Comparison of ENCODE assay signal across 18 cellular contexts in genomic region chr6:135637701-135638100, GRCh38.
A peak's percentile ranks its signal among the peaks of the same experiment; 100 is the strongest.
DNase-seq lines count a peak whose midpoint lies in the region; ATAC-seq and TF ChIP-seq lines count a peak whose summit lies in the region.
"Had no signal": no experiment of that assay in that cellular context is flagged by ENCODE, and none has a peak within 500 bp of the region (broad histone marks: within the 10 kb centered on the region; RNA-seq: fewer than 3 reads in every experiment).

No MANE protein-coding gene starts in this region.

- no peaks in the 10 kb centered on the region for H4K20me1 ChIP-seq in smooth muscle cell (ENCODE audit: low read depth)

- BruUV-seq in Calu3 (replicated peaks; lab: Mats Ljungman, UMichigan): no TSS peak

- TF ChIP-seq CTCF in smooth muscle cell (IDR thresholded peaks at IDR 0.05; ENCODE audit: borderline replicate concordance, insufficient read depth, poor library complexity, severe bottlenecking) (no peak), Calu3 (IDR thresholded peaks at IDR 0.05; ENCODE audit: unreplicated experiment) (no peak)

- no peaks in the 10 kb centered on the region for H3K79me2 ChIP-seq in smooth muscle cell (ENCODE audit: low read depth)

- H3K36me3 ChIP-seq in smooth muscle cell (ENCODE audit: low read depth): no peaks in the 10 kb centered on the region

- H3K4me3 ChIP-seq in smooth muscle cell: no peak overlapping the region

- H2AFZ ChIP-seq in smooth muscle cell (ENCODE audit: low read depth): no peak overlapping the region

- no peaks in the 10 kb centered on the region for H3K27me3 ChIP-seq in smooth muscle cell (ENCODE audit: low read depth)

- peaks cover 3% of the 10 kb centered on the region for H3K4me1 ChIP-seq in smooth muscle cell (ENCODE audit: low read depth)

- H3K4me2 ChIP-seq in smooth muscle cell: no peak overlapping the region

- H3K9me3 Mint-ChIP-seq in activated T-cell treated with anti-CD3 and anti-CD28 coated beads, Interleukin-2, amount 50 U/mL, for 24 hours: peaks cover 15% of the 10 kb centered on the region
- no peaks in the 10 kb centered on the region for H3K9me3 Mint-ChIP-seq in activated T-cell treated with anti-CD3 and anti-CD28 coated beads, Interleukin-2, amount 50 U/mL, for 4 hours
- H3K9me3 Mint-ChIP-seq in activated naive CD8-positive, alpha-beta T cell treated with anti-CD3 and anti-CD28 coated beads, Interleukin-2, amount 50 U/mL, for 24 hours: peaks cover 12% of the 10 kb centered on the region
- no peaks in the 10 kb centered on the region for H3K9me3 Mint-ChIP-seq in Calu3 (ENCODE audit: low read depth, unreplicated experiment)
- H3K9me3 Mint-ChIP-seq: CD8-positive, alpha-beta memory T cell; H9 had no signal

- peak overlapping the region; percentile 77 for H3K27ac Mint-ChIP-seq in activated T-cell treated with anti-CD3 and anti-CD28 coated beads, Interleukin-2, amount 50 U/mL, for 24 hours
- H3K27ac Mint-ChIP-seq in activated naive CD8-positive, alpha-beta T cell treated with anti-CD3 and anti-CD28 coated beads, Interleukin-2, amount 50 U/mL, for 24 hours: peak overlapping the region; percentile 33
- H3K27ac Mint-ChIP-seq in Calu3 (ENCODE audit: unreplicated experiment): no peak overlapping the region
- H3K27ac Mint-ChIP-seq: CD8-positive, alpha-beta memory T cell; H9 had no signal

- H3K9me3 ChIP-seq in smooth muscle cell (replicated peaks; ENCODE audit: low read depth): no peaks in the 10 kb centered on the region

- peaks cover 16% of the 10 kb centered on the region for H3K27me3 Mint-ChIP-seq in activated T-cell treated with anti-CD3 and anti-CD28 coated beads, Interleukin-2, amount 50 U/mL, for 24 hours
- peaks cover 3% of the 10 kb centered on the region for H3K27me3 Mint-ChIP-seq in activated T-cell treated with anti-CD3 and anti-CD28 coated beads, Interleukin-2, amount 50 U/mL, for 4 hours (ENCODE audit: low read depth)
- H3K27me3 Mint-ChIP-seq in activated naive CD8-positive, alpha-beta T cell treated with anti-CD3 and anti-CD28 coated beads, Interleukin-2, amount 50 U/mL, for 24 hours: peaks cover 14% of the 10 kb centered on the region
- H3K27me3 Mint-ChIP-seq in Calu3 (ENCODE audit: unreplicated experiment): no peaks in the 10 kb centered on the region

- intact Hi-C loops in Calu3 (cut with micrococcal nuclease; ENCODE audit: unreplicated experiment): no loop called here

- DNase-seq in activated T-cell treated with anti-CD3 and anti-CD28 coated beads, Interleukin-2, amount 50 U/mL, for 24 hours: no peak
- DNase-seq in activated T-cell treated with anti-CD3 and anti-CD28 coated beads, Interleukin-2, amount 50 U/mL, for 4 hours: no peak
- DNase-seq in activated naive CD8-positive, alpha-beta T cell treated with anti-CD3 and anti-CD28 coated beads, Interleukin-2, amount 50 U/mL, for 24 hours: no peak
- DNase-seq in fibroblast of peridontal ligament (ENCODE audit: extremely low read depth): peak; percentile 50
- DNase-seq in smooth muscle cell (lab: John Stamatoyannopoulos, UW; ENCODE audit: unreplicated experiment): no peak
- no peak for DNase-seq in Calu3
- DNase-seq: C1 segment of cervical spinal cord; CD8-positive, alpha-beta memory T cell; DMS79 treated with DMSO at 0.1 percent for 48 hours; H9; NCI-H1417 treated with DMSO at 0.1 percent for 48 hours; NCI-H1930; NCI-H226; NCI-H524; NCI-H82; OCI-M1; Right ventricle myocardium superior had no signal

- H3K4me1 Mint-ChIP-seq in activated T-cell treated with anti-CD3 and anti-CD28 coated beads, Interleukin-2, amount 50 U/mL, for 24 hours (ENCODE audit: low read depth): peaks cover 46% of the 10 kb centered on the region
- peaks cover 11% of the 10 kb centered on the region for H3K4me1 Mint-ChIP-seq in activated T-cell treated with anti-CD3 and anti-CD28 coated beads, Interleukin-2, amount 50 U/mL, for 4 hours (ENCODE audit: low read depth)
- H3K4me1 Mint-ChIP-seq in activated naive CD8-positive, alpha-beta T cell treated with anti-CD3 and anti-CD28 coated beads, Interleukin-2, amount 50 U/mL, for 24 hours: peaks cover 39% of the 10 kb centered on the region
- peaks cover 18% of the 10 kb centered on the region for H3K4me1 Mint-ChIP-seq in Calu3 (ENCODE audit: low read depth, unreplicated experiment)

- H3K27ac ChIP-seq in smooth muscle cell (ENCODE audit: low read depth): no peak overlapping the region

- CTCF ChIA-PET in Calu3 (lab: Charles Lee): no interaction called here

- no peaks in the 10 kb centered on the region for H3F3A ChIP-seq in smooth muscle cell (ENCODE audit: low read depth)

- peaks cover 27% of the 10 kb centered on the region for H3K36me3 Mint-ChIP-seq in activated T-cell treated with anti-CD3 and anti-CD28 coated beads, Interleukin-2, amount 50 U/mL, for 24 hours (ENCODE audit: low read depth)
- no peaks in the 10 kb centered on the region for H3K36me3 Mint-ChIP-seq in activated T-cell treated with anti-CD3 and anti-CD28 coated beads, Interleukin-2, amount 50 U/mL, for 4 hours (ENCODE audit: insufficient read depth)
- H3K36me3 Mint-ChIP-seq in activated naive CD8-positive, alpha-beta T cell treated with anti-CD3 and anti-CD28 coated beads, Interleukin-2, amount 50 U/mL, for 24 hours (ENCODE audit: low read depth): peaks cover 22% of the 10 kb centered on the region
- H3K36me3 Mint-ChIP-seq in Calu3 (ENCODE audit: insufficient read depth, unreplicated experiment): no peaks in the 10 kb centered on the region

- no peak overlapping the region for H3K4me3 Mint-ChIP-seq in activated T-cell treated with anti-CD3 and anti-CD28 coated beads, Interleukin-2, amount 50 U/mL, for 24 hours
- no peak overlapping the region for H3K4me3 Mint-ChIP-seq in activated T-cell treated with anti-CD3 and anti-CD28 coated beads, Interleukin-2, amount 50 U/mL, for 4 hours
- H3K4me3 Mint-ChIP-seq in activated naive CD8-positive, alpha-beta T cell treated with anti-CD3 and anti-CD28 coated beads, Interleukin-2, amount 50 U/mL, for 24 hours: no peak overlapping the region
- H3K4me3 Mint-ChIP-seq in Calu3 (ENCODE audit: low read depth, unreplicated experiment): no peak overlapping the region
- H3K4me3 Mint-ChIP-seq: CD8-positive, alpha-beta memory T cell; H9 had no signal

- no peak overlapping the region for H3K9ac ChIP-seq in smooth muscle cell (ENCODE audit: low read depth)

- ATAC-seq in activated T-cell treated with anti-CD3 and anti-CD28 coated beads, Interleukin-2, amount 50 U/mL, for 4 hours: no peak
- no peak for ATAC-seq in activated naive CD8-positive, alpha-beta T cell treated with anti-CD3 and anti-CD28 coated beads, Interleukin-2, amount 50 U/mL, for 24 hours
- no peak for ATAC-seq in HG03196 (IDR thresholded peaks at IDR 0.05; ENCODE audit: unreplicated experiment)
